ENCODE assay signal across 11 cellular contexts in the genomic region with DNA sequence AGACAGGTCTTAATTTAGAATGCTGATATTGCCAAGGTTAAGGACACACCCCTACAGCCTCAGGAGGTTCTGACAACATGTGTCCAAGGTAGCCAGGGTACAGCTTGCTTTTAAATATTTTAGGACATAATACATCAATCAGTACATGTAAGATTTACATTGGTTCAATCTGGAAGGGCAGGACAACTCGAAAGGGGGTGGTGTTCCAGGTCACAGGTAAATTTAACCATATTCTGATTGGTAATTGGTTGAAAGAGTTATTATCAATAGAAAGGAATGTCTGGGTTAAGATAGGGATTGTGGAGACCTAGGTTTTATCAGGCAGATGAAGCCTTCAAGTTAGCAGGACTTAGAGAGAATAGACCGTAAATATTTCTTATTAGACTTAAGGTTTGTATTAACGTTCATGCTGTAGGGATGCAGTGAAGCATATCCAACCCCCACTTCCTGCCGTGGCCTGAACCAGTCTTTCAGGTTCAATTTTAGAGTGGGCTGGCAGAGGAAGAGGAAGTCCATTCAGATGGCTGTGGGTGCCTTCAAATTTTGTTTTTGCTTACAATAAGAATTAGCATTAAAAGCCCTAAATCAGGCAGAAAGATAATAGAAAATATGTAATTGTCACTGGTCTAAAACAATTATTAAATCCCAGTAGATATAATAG.
A peak's percentile ranks its signal among the peaks of the same experiment; 100 is the strongest.
DNase-seq lines count a peak whose midpoint lies in the region; ATAC-seq, FAIRE-seq and TF ChIP-seq lines count a peak whose summit lies in the region.
"Had no signal": no experiment of that assay in that cellular context is flagged by ENCODE, and none has a peak within 500 bp of the region (broad histone marks: within the 10 kb centered on the region; RNA-seq: fewer than 3 reads in every experiment).

No MANE protein-coding gene starts in this region.

- TF ChIP-seq POLR2A in gastroesophageal sphincter (IDR thresholded peaks at IDR 0.05) = no peak

- DNase-seq in GM18507 (ENCODE audit: extremely low spot score, insufficient read length, low read depth) (no peak), UCSD-AML1 (lab: John Stamatoyannopoulos, UW; ENCODE audit: unreplicated experiment) (peak; percentile 34), BE2C (no peak), NCI-H526 treated with DMSO at 0.1 percent for 48 hours (lab: John Stamatoyannopoulos, UW) (no peak), NCI-H2171 treated with DMSO at 0.1 percent for 48 hours (lab: John Stamatoyannopoulos, UW) (no peak)
- DNase-seq: EL, hippocampal formation had no signal

- H3K27ac ChIP-seq in gastroesophageal sphincter = no peak overlapping the region
- H3K27ac ChIP-seq: cardiac muscle cell had no signal

- no peaks in the 10 kb centered on the region for H3K36me3 ChIP-seq in BE2C
- no peaks in the 10 kb centered on the region for H3K36me3 ChIP-seq in gastroesophageal sphincter
- H3K36me3 ChIP-seq: cardiac muscle cell had no signal

- no peak for TF ChIP-seq EP300 in gastroesophageal sphincter (IDR thresholded peaks at IDR 0.05)

- no peaks in the 10 kb centered on the region for H3K9me3 ChIP-seq in BE2C
- H3K9me3 ChIP-seq in gastroesophageal sphincter = no peaks in the 10 kb centered on the region

- FAIRE-seq in GM18507 (lab: Jason Lieb, UNC) = peak; percentile 89

- H3K4me1 ChIP-seq in BE2C (0 out of 2 replicates have a peak, but pooled peaks cover 3% of the 10 kb centered on the region), gastroesophageal sphincter (no peaks in the 10 kb centered on the region)

- ATAC-seq in GM21447 (IDR thresholded peaks at IDR 0.05; ENCODE audit: unreplicated experiment) = peak; percentile 99
- ATAC-seq in HG03159 (IDR thresholded peaks at IDR 0.05; ENCODE audit: unreplicated experiment) = peak; percentile 99
- ATAC-seq in gastroesophageal sphincter = no peak

- TF ChIP-seq CTCF in BE2C (IDR thresholded peaks at IDR 0.05; ENCODE audit: low read depth, low read length) = no peak
- TF ChIP-seq CTCF in gastroesophageal sphincter (IDR thresholded peaks at IDR 0.05) = no peak

- H3K27me3 ChIP-seq in BE2C (no peaks in the 10 kb centered on the region), gastroesophageal sphincter (no peaks in the 10 kb centered on the region)
- H3K27me3 ChIP-seq: cardiac muscle cell had no signal

- H3K4me3 ChIP-seq in BE2C (ENCODE audit: low read depth, low read length) = no peak overlapping the region
- H3K4me3 ChIP-seq in gastroesophageal sphincter = no peak overlapping the region
- H3K4me3 ChIP-seq: cardiac muscle cell had no signal

- 52 to 61% methylated on average over 3 to 4 of the region's 4 CpGs for WGBS in gastroesophageal sphincter (ENCODE audit: low coverage in 1 of 2), 2 donors
